In the genomic region with DNA sequence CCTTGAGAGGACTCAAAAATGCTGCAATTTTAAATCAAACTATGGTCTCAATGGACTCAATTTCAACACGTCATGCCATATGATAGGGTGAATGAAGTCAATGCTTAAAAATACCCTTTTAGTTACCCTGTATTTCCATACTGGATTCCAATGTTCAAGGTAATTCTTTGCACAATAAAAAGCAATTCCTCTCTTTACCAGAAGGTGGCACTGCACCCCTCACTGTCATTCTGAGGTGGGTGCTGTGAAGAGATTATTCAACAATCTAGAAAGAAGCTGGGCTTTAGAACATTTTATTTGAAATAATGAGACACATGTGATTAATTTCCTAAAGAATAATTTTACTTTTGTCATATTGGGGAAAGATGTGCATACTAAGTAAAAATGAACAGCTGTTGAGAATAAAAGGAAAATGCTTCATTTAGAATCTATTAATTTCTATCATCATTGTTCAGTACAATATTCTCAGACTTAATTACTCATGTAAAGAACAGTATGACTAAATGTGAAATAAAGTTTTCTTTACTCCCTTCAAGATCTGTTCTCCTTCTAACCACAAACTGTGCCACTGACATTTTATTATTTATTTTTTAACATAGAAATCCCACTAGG, we compare ENCODE assay signal across 8 cellular contexts.
DNase-seq lines count a peak whose midpoint lies in the region; ATAC-seq, FAIRE-seq and TF ChIP-seq lines count a peak whose summit lies in the region.

No MANE protein-coding gene starts in this region.

- POLR2A ChIA-PET in CD4-positive, alpha-beta memory T cell (lab: Charles Lee; ENCODE audit: partially characterized antibody): no interaction called here

- peak; percentile 92 for ATAC-seq in HG02885 (IDR thresholded peaks at IDR 0.05; ENCODE audit: poor library complexity, unreplicated experiment)
- no peak for ATAC-seq in GM19328 (IDR thresholded peaks at IDR 0.05; ENCODE audit: unreplicated experiment)

- CTCF ChIA-PET in CD4-positive, alpha-beta memory T cell (lab: Charles Lee; ENCODE audit: partially characterized antibody): interaction anchor here (0.7 to 1.7 kb wide), 2 partner anchors 9 to 10 kb away, joined by 4 to 5 read pairs; no protein-coding TSS in a partner anchor

- H3K27ac ChIP-seq in CD4-positive, alpha-beta memory T cell (ENCODE audit: low read depth, low read length): no peak overlapping the region
- H3K27ac ChIP-seq in adrenal gland: no peak overlapping the region

- H3K4me3 Mint-ChIP-seq in CD4-positive, alpha-beta memory T cell: no peak overlapping the region
- H3K4me3 Mint-ChIP-seq in type B pancreatic cell: no peak overlapping the region

- intact Hi-C loops in CD4-positive, alpha-beta memory T cell (cut with micrococcal nuclease): no loop called here
- intact Hi-C loops in adrenal gland (cut with DNase I): no loop called here

- H3K27ac Mint-ChIP-seq in CD4-positive, alpha-beta memory T cell: no peak overlapping the region
- no peak overlapping the region for H3K27ac Mint-ChIP-seq in type B pancreatic cell

- H3K9me3 Mint-ChIP-seq in CD4-positive, alpha-beta memory T cell: peaks cover 0 to 3% (median 0%) of the 10 kb centered on the region in 8 donors
- H3K9me3 Mint-ChIP-seq in type B pancreatic cell: peaks cover 7% of the 10 kb centered on the region

- no peak for TF ChIP-seq POLR2A in adrenal gland (IDR thresholded peaks at IDR 0.05)

- H3K4me1 Mint-ChIP-seq in CD4-positive, alpha-beta memory T cell: no peaks in the 10 kb centered on the region
- peaks cover 4% of the 10 kb centered on the region for H3K4me1 Mint-ChIP-seq in type B pancreatic cell (ENCODE audit: unreplicated experiment)

- peak; percentile 73 for FAIRE-seq in GM18507 (lab: Jason Lieb, UNC)

- DNase-seq in CD4-positive, alpha-beta memory T cell: peak in 4 of 5 donors; percentile 6 to 29 (median 14)
- DNase-seq in GM18507 (ENCODE audit: extremely low spot score, insufficient read length, low read depth): no peak
- DNase-seq in NCI-H2029 (lab: John Stamatoyannopoulos, UW): peak; percentile 60
- DNase-seq in adrenal gland: no peak
- peak; percentile 34 for DNase-seq in iris pigment epithelial cell (ENCODE audit: low read depth)
- DNase-seq in type B pancreatic cell (ENCODE audit: extremely low spot score, unreplicated experiment): no peak

- H3K4me1 ChIP-seq in CD4-positive, alpha-beta memory T cell (ENCODE audit: insufficient read depth, low read length): no peaks in the 10 kb centered on the region
- H3K4me1 ChIP-seq in adrenal gland (replicated peaks in 1 of 2): no peaks in the 10 kb centered on the region

- H3K9me3 ChIP-seq in CD4-positive, alpha-beta memory T cell (ENCODE audit: control insufficient read depth in 1 of 2, low read length in 2 of 2): no peaks in the 10 kb centered on the region
- no peaks in the 10 kb centered on the region for H3K9me3 ChIP-seq in adrenal gland (replicated peaks in 1 of 3)

- H3K4me3 ChIP-seq in CD4-positive, alpha-beta memory T cell (ENCODE audit: low read length in 2 of 2): no peak overlapping the region
- H3K4me3 ChIP-seq in adrenal gland: no peak overlapping the region

- 3 to 22% (median 13%) methylated on average over 1 of the region's 1 CpG for WGBS in adrenal gland, 4 donors

- no peaks in the 10 kb centered on the region for H3K27me3 Mint-ChIP-seq in CD4-positive, alpha-beta memory T cell
- no peaks in the 10 kb centered on the region for H3K27me3 Mint-ChIP-seq in type B pancreatic cell

- peak; percentile 42 to 83 (median 63) for TF ChIP-seq CTCF in adrenal gland (IDR thresholded peaks at IDR 0.05)
- TF ChIP-seq CTCF in type B pancreatic cell (conservative IDR thresholded peaks at IDR 0.05): peak; percentile 95

- no peaks in the 10 kb centered on the region for H3K36me3 Mint-ChIP-seq in CD4-positive, alpha-beta memory T cell
- H3K36me3 Mint-ChIP-seq in type B pancreatic cell: no peaks in the 10 kb centered on the region

- no peaks in the 10 kb centered on the region for H3K36me3 ChIP-seq in CD4-positive, alpha-beta memory T cell (ENCODE audit: insufficient read depth, low read length)
- no peaks in the 10 kb centered on the region for H3K36me3 ChIP-seq in adrenal gland (replicated peaks in 1 of 2)

- no peaks in the 10 kb centered on the region for H3K27me3 ChIP-seq in CD4-positive, alpha-beta memory T cell (ENCODE audit: insufficient read depth, low read length)
- H3K27me3 ChIP-seq in adrenal gland: no peaks in the 10 kb centered on the region

Comparison
In these comparisons a context has a peak if more than half of its experiments do, and no peak if none do; other contexts are left out.
1. DNase-seq: peak in CD4-positive, alpha-beta memory T cell (4 of 5), NCI-H2029 (single experiment) and iris pigment epithelial cell (single experiment); none in GM18507 (single experiment), adrenal gland (0 of 7) and type B pancreatic cell (single experiment).